Comparison of ENCODE assay signal across 9 cellular contexts in genomic region chr3:46946856-46947544, GRCh38. TPM values are rescaled to one million over a fixed set of nuclear protein-coding genes. Genes with fewer than 3 reads are reported as not detected.
DNase-seq lines count a peak whose midpoint lies in the region; ATAC-seq, FAIRE-seq and TF ChIP-seq lines count a peak whose summit lies in the region.
"Had no signal": no experiment of that assay in that cellular context is flagged by ENCODE, and none has a peak within 500 bp of the region (broad histone marks: within the 10 kb centered on the region; RNA-seq: fewer than 3 reads in every experiment).

No MANE protein-coding gene starts in this region.

- DNase-seq in GM19239 (ENCODE audit: insufficient read length, low spot score) = no peak
- DNase-seq in activated CD4-positive, CD25-positive, alpha-beta regulatory T cell treated with anti-CD3 and anti-CD28 coated beads, Interleukin-2, amount 50 U/mL, for 72 hours = peak; percentile 57
- DNase-seq in choroid plexus epithelial cell (ENCODE audit: low read depth) = peak; percentile 44
- no peak for DNase-seq in NCI-H446 treated with DMSO at 0.1 percent for 48 hours (lab: John Stamatoyannopoulos, UW)
- no peak for DNase-seq in RPMI8226
- DNase-seq in omental fat pad (ENCODE audit: low spot score) = no peak
- DNase-seq in SIG-M5 (lab: John Stamatoyannopoulos, UW) = no peak

- H3K27me3 ChIP-seq in neutrophil = no peaks in the 10 kb centered on the region

- no peaks in the 10 kb centered on the region for H3K9me3 ChIP-seq in neutrophil

- peaks cover 60 to 63% of the 10 kb centered on the region in 2 experiments for H3K4me1 ChIP-seq in neutrophil (ENCODE audit: control insufficient read depth in 1 of 2, insufficient read depth in 1 of 2, low read depth in 1 of 2, low read length in 1 of 2)

- H3K27ac ChIP-seq in neutrophil = peak overlapping the region; percentile 80

- TF ChIP-seq CTCF in choroid plexus epithelial cell (conservative IDR thresholded peaks at IDR 0.05; ENCODE audit: low read depth, low read length) (no peak), neutrophil (IDR thresholded peaks at IDR 0.05) (no peak), omental fat pad (IDR thresholded peaks at IDR 0.05) (no peak)

- peak; percentile 23 for FAIRE-seq in GM19239 (lab: Jason Lieb, UNC)
- FAIRE-seq: endometrium had no signal

- no peak overlapping the region for H3K4me3 ChIP-seq in choroid plexus epithelial cell (ENCODE audit: low read depth, low read length)
- peak overlapping the region; percentile 13 to 41 for H3K4me3 ChIP-seq in neutrophil (ENCODE audit: low read depth in 1 of 2, low read length in 1 of 2)

- H3K36me3 ChIP-seq in neutrophil = no peaks in the 10 kb centered on the region

- no peak for ATAC-seq in omental fat pad (ENCODE audit: low FRiP score)

RNA-seq across cellular contexts. Expression of gene CCDC12, which starts 29.5 kb away (rescaled TPM):
- total RNA-seq in omental fat pad = 10 to 100 TPM; 30.8 to 61.5 (median 45.4) TPM

RNA-seq across cellular contexts. Expression of gene NBEAL2, which starts 32.5 kb away (rescaled TPM):
- total RNA-seq in omental fat pad = 100 to 1,000 TPM in 1 of 4 donors, 10 to 100 TPM in 3; 17.4 to 113 (median 33.6) TPM

Comparison
In these comparisons a context has a peak if more than half of its experiments do, and no peak if none do; other contexts are left out.
1. DNase-seq: peak in activated CD4-positive, CD25-positive, alpha-beta regulatory T cell treated with anti-CD3 and anti-CD28 coated beads, Interleukin-2, amount 50 U/mL, for 72 hours (single experiment) and choroid plexus epithelial cell (single experiment); none in GM19239 (single experiment), NCI-H446 treated with DMSO at 0.1 percent for 48 hours (single experiment), RPMI8226 (single experiment), omental fat pad (single experiment) and SIG-M5 (single experiment).